ENCODE assay signal across 27 cellular contexts in genomic region chr1:41847733-41848132, GRCh38.
"Had no signal": no experiment of that assay in that cellular context is flagged by ENCODE, and none has a peak within 500 bp of the region (broad histone marks: within the 10 kb centered on the region; RNA-seq: fewer than 3 reads in every experiment).

No MANE protein-coding gene starts in this region.

- DNase-seq: activated B cell treated with CpG ODN at 0.5 μM for 24 hours; activated CD4-positive, alpha-beta T cell treated with anti-CD3 and anti-CD28 coated beads for 36 hours; activated CD4-positive, alpha-beta T cell treated with anti-CD3 and anti-CD28 coated beads, Interleukin-2, amount 50 U/mL, for 4 hours; activated CD8-positive, alpha-beta memory T cell treated with anti-CD3 and anti-CD28 coated beads, Interleukin-2, amount 50 U/mL, for 48 hours; activated naive CD4-positive, alpha-beta T cell treated with Interleukin-2 at 50 U/mL for 16 hours; activated naive CD8-positive, alpha-beta T cell treated with anti-CD3 and anti-CD28 coated beads for 36 hours; activated T-cell treated with anti-CD3 and anti-CD28 coated beads, Interleukin-2, amount 50 U/mL, for 4 hours; amygdala; body of pancreas; effector memory CD4-positive, alpha-beta T cell; glutamatergic neuron; mammary epithelial cell; naive thymus-derived CD8-positive, alpha-beta T cell; ovary; stimulated activated CD4-positive, alpha-beta T cell treated with anti-CD3 and anti-CD28 coated beads, Interleukin-12 subunit alpha, Interleukin-12 subunit beta, amount 100 ng/mL, for 4 hours; stomach; T-helper 17 cell; transverse colon had no signal

- H3K4me1 ChIP-seq: body of pancreas, prostate gland, suprapubic skin, transverse colon had no signal

- H3K36me3 Mint-ChIP-seq: mesothelial cell of epicardium; stimulated activated memory B cell treated with anti-CD40 and anti-IgM and Interleukin-4, amounts not matched to agents 10 μg/mL and 1 μg/mL and 100 μg/mL, for 72 hours had no signal

- H3K9me3 Mint-ChIP-seq: activated B cell treated with CpG ODN at 0.5 μM for 24 hours; activated naive CD8-positive, alpha-beta T cell treated with anti-CD3 and anti-CD28 coated beads for 36 hours; activated T-cell treated with anti-CD3 and anti-CD28 coated beads, Interleukin-2, amount 50 U/mL, for 4 hours; activated T-helper 2 cell treated with anti-CD3 and anti-CD28 coated beads, Interferon-gamma antibody, Interleukin-2, Interleukin-4, amounts not matched to agents 10 μg/mL and 5 μg/mL and 100 μg/mL, durations not matched to agents 14 hours and 24 hours and 36 hours; mesothelial cell of epicardium; naive thymus-derived CD8-positive, alpha-beta T cell; stimulated activated memory B cell treated with anti-CD40 and anti-IgM and Interleukin-4, amounts not matched to agents 10 μg/mL and 1 μg/mL and 100 μg/mL, for 72 hours had no signal

- ATAC-seq: activated CD4-positive, alpha-beta T cell treated with anti-CD3 and anti-CD28 coated beads for 36 hours; activated T-cell treated with anti-CD3 and anti-CD28 coated beads, Interleukin-2, amount 50 U/mL, for 4 hours; body of pancreas; esophagus mucosa; naive thymus-derived CD8-positive, alpha-beta T cell; stimulated activated memory B cell treated with anti-CD40 and anti-IgM and Interleukin-4, amounts not matched to agents 10 μg/mL and 1 μg/mL and 100 μg/mL, for 72 hours; T-helper 17 cell had no signal

- H3K27ac ChIP-seq: body of pancreas, cardiac muscle cell, neutrophil, ovary, prostate gland, SJSA1, stomach, suprapubic skin, transverse colon had no signal

- H3K36me3 ChIP-seq: cardiac muscle cell, neutrophil, ovary, prostate gland, SJSA1, stomach, suprapubic skin, transverse colon had no signal

- H3K4me3 ChIP-seq: body of pancreas, cardiac muscle cell, ovary, prostate gland, SJSA1, stomach, suprapubic skin, transverse colon had no signal

- H3K27me3 ChIP-seq: body of pancreas, cardiac muscle cell, neutrophil, ovary, SJSA1, stomach, suprapubic skin, transverse colon had no signal

- H3K9me3 ChIP-seq: body of pancreas, neutrophil, ovary, prostate gland, SJSA1, stomach, suprapubic skin, transverse colon had no signal

- H3K4me3 Mint-ChIP-seq: activated B cell treated with CpG ODN at 0.5 μM for 24 hours; activated CD4-positive, alpha-beta T cell treated with anti-CD3 and anti-CD28 coated beads for 36 hours; activated naive CD8-positive, alpha-beta T cell treated with anti-CD3 and anti-CD28 coated beads for 36 hours; activated T-cell treated with anti-CD3 and anti-CD28 coated beads, Interleukin-2, amount 50 U/mL, for 4 hours; mesothelial cell of epicardium; naive thymus-derived CD8-positive, alpha-beta T cell; stimulated activated memory B cell treated with anti-CD40 and anti-IgM and Interleukin-4, amounts not matched to agents 10 μg/mL and 1 μg/mL and 100 μg/mL, for 72 hours; T-helper 17 cell had no signal

- H3K27ac Mint-ChIP-seq: activated B cell treated with CpG ODN at 0.5 μM for 24 hours; activated CD4-positive, alpha-beta T cell treated with anti-CD3 and anti-CD28 coated beads for 36 hours; activated naive CD8-positive, alpha-beta T cell treated with anti-CD3 and anti-CD28 coated beads for 36 hours; activated T-helper 2 cell treated with anti-CD3 and anti-CD28 coated beads, Interferon-gamma antibody, Interleukin-2, Interleukin-4, amounts not matched to agents 10 μg/mL and 5 μg/mL and 100 μg/mL, durations not matched to agents 14 hours and 24 hours and 36 hours; mesothelial cell of epicardium; stimulated activated memory B cell treated with anti-CD40 and anti-IgM and Interleukin-4, amounts not matched to agents 10 μg/mL and 1 μg/mL and 100 μg/mL, for 72 hours; T-helper 17 cell had no signal
